12 cellular contexts compared by ENCODE assay signal in the genomic region with DNA sequence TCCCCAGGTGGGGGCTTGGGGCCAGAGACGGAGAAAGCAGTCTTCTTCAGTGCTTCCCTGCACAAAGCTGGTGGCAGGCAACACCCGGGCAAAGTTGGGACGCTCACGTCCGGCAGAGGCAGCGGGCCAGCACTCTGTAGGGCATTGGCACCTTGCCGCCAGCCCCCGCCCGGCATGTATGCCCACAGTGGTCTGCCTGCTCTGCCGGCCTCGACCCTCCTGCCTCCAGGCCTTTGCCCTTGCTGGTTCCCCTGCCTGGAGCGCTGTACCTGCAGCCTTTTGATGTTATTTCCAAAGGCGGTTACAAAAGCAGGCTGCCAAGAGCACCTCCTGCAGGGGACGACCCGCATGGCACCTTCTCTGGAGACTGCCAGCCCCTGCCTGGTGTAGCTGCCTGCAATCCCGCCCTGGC. TPM values are rescaled to one million over a fixed set of nuclear protein-coding genes. Genes with fewer than 3 reads are reported as not detected.
DNase-seq lines count a peak whose midpoint lies in the region; ATAC-seq and TF ChIP-seq lines count a peak whose summit lies in the region.
"Had no signal": no experiment of that assay in that cellular context is flagged by ENCODE, and none has a peak within 500 bp of the region (broad histone marks: within the 10 kb centered on the region; RNA-seq: fewer than 3 reads in every experiment).

No MANE protein-coding gene starts in this region.

- no peaks in the 10 kb centered on the region for H4K20me1 ChIP-seq in OCI-LY3 (ENCODE audit: insufficient read depth, low read length)

- H3K36me3 ChIP-seq in OCI-LY3 (replicated peaks; ENCODE audit: low read depth, low read length) (no peaks in the 10 kb centered on the region), ovary (no peaks in the 10 kb centered on the region)
- H3K36me3 ChIP-seq: upper lobe of left lung had no signal

- no peak for TF ChIP-seq POLR2A in ovary (IDR thresholded peaks at IDR 0.05)

- no peaks in the 10 kb centered on the region for H3K4me1 ChIP-seq in OCI-LY3 (ENCODE audit: low read length)
- peaks cover 2% of the 10 kb centered on the region for H3K4me1 ChIP-seq in ovary (ENCODE audit: insufficient read depth)

- H3K79me2 ChIP-seq in OCI-LY3 (ENCODE audit: low read length), result no peaks in the 10 kb centered on the region

- H3K4me3 ChIP-seq in OCI-LY3 (ENCODE audit: low read length) (no peak overlapping the region), epithelial cell of esophagus (ENCODE audit: low read length) (no peak overlapping the region), ovary (no peak overlapping the region)
- H3K4me3 ChIP-seq: upper lobe of left lung had no signal

- H2AFZ ChIP-seq in OCI-LY3 (ENCODE audit: low read depth, low read length), result no peak overlapping the region

- TF ChIP-seq EP300 in ovary (IDR thresholded peaks at IDR 0.05), result no peak

- H3K27me3 Mint-ChIP-seq in activated T-cell treated with anti-CD3 and anti-CD28 coated beads, Interleukin-2, amount 50 U/mL, for 24 hours, result no peaks in the 10 kb centered on the region

- TF ChIP-seq CTCF in GM12874 (IDR thresholded peaks at IDR 0.05; ENCODE audit: insufficient read depth, low read depth, low read length), result peak; percentile 21; the same call in 1 of the 2 replicates
- 0 out of 2 replicates have a peak, but pooled peaks have one; percentile 12 for TF ChIP-seq CTCF in OCI-LY3 (IDR thresholded peaks at IDR 0.05; ENCODE audit: low read depth, low read length)
- TF ChIP-seq CTCF in epithelial cell of esophagus (IDR thresholded peaks at IDR 0.05; ENCODE audit: insufficient read depth, low read depth, low read length, missing control alignments), result peak; percentile 20
- no peak for TF ChIP-seq CTCF in ovary (IDR thresholded peaks at IDR 0.05)

- H3K27ac Mint-ChIP-seq in activated T-cell treated with anti-CD3 and anti-CD28 coated beads, Interleukin-2, amount 50 U/mL, for 24 hours, result no peak overlapping the region

- H3K4me3 Mint-ChIP-seq in activated T-cell treated with anti-CD3 and anti-CD28 coated beads, Interleukin-2, amount 50 U/mL, for 24 hours, result no peak overlapping the region

- no peak overlapping the region for H3K4me2 ChIP-seq in OCI-LY3 (ENCODE audit: low read length)

- H3K9me3 Mint-ChIP-seq in activated T-cell treated with anti-CD3 and anti-CD28 coated beads, Interleukin-2, amount 50 U/mL, for 24 hours, result no peaks in the 10 kb centered on the region

- H3K9me3 ChIP-seq in OCI-LY3 (ENCODE audit: insufficient read depth, low read length) (no peaks in the 10 kb centered on the region), ovary (no peaks in the 10 kb centered on the region)

- no peak for ATAC-seq in HG02981 (IDR thresholded peaks at IDR 0.05; ENCODE audit: unreplicated experiment)
- no peak for ATAC-seq in HG03571 (IDR thresholded peaks at IDR 0.05; ENCODE audit: unreplicated experiment)

- H3K36me3 Mint-ChIP-seq in activated T-cell treated with anti-CD3 and anti-CD28 coated beads, Interleukin-2, amount 50 U/mL, for 24 hours (ENCODE audit: low read depth), result no peaks in the 10 kb centered on the region

- H3K27me3 ChIP-seq in OCI-LY3 (ENCODE audit: low read depth, low read length) (peaks cover 41% of the 10 kb centered on the region), ovary (no peaks in the 10 kb centered on the region)
- H3K27me3 ChIP-seq: upper lobe of left lung had no signal

- intact Hi-C loops in ovary (cut with DNase I), result no loop called here

- H3K9ac ChIP-seq in OCI-LY3 (ENCODE audit: low read length), result no peak overlapping the region

- H3K27ac ChIP-seq in OCI-LY3 (ENCODE audit: low read length) (no peak overlapping the region), ovary (no peak overlapping the region)
- H3K27ac ChIP-seq: upper lobe of left lung had no signal

- H3K4me1 Mint-ChIP-seq in activated T-cell treated with anti-CD3 and anti-CD28 coated beads, Interleukin-2, amount 50 U/mL, for 24 hours (ENCODE audit: low read depth), result no peaks in the 10 kb centered on the region

- DNase-seq in epithelial cell of esophagus (ENCODE audit: low read depth), result no peak
- peak in 3 of 5 donors; percentile 10 to 33 (median 15) for DNase-seq in ovary
- no peak for DNase-seq in activated T-cell treated with anti-CD3 and anti-CD28 coated beads, Interleukin-2, amount 50 U/mL, for 24 hours
- no peak for DNase-seq in Ammon's horn (ENCODE audit: low spot score)
- DNase-seq: NCI-H1105 treated with DMSO at 0.1 percent for 48 hours, NCI-H446, nucleus accumbens, upper lobe of left lung had no signal

- WGBS in ovary, 3 donors, result 85 to 96% (median 95%) methylated on average over 16 of the region's 16 CpGs

RNA-seq across cellular contexts. Expression of a gene that starts 56.5 kb away (rescaled TPM):
- 1 to 10 TPM in 4 of 7 donors, under 1 TPM in 3; 0.35 to 4.5 (median 2.0) TPM for total RNA-seq in ovary
- 1 to 10 TPM in 1 of 2 donors, under 1 TPM in 1; 0.33 to 4.2 TPM for polyA plus RNA-seq in ovary

Comparison
In these comparisons a context has a peak if more than half of its experiments do, and no peak if none do; other contexts are left out.
1. CTCF ChIP-seq: peak in GM12874 (single experiment), OCI-LY3 (single experiment) and epithelial cell of esophagus (single experiment); none in ovary (0 of 3).
2. DNase-seq: peak in ovary (3 of 5); none in epithelial cell of esophagus (single experiment), activated T-cell treated with anti-CD3 and anti-CD28 coated beads, Interleukin-2, amount 50 U/mL, for 24 hours (single experiment) and Ammon's horn (single experiment).